ENCODE assay signal across 26 cellular contexts in genomic region chr1:195761102-195761501, GRCh38.
"Had no signal": no experiment of that assay in that cellular context is flagged by ENCODE, and none has a peak within 500 bp of the region (broad histone marks: within the 10 kb centered on the region; RNA-seq: fewer than 3 reads in every experiment).

No MANE protein-coding gene starts in this region.

- H3K27ac Mint-ChIP-seq: activated naive CD4-positive, alpha-beta T cell treated with anti-CD3 and anti-CD28 coated beads, Interleukin-2, amount 50 U/mL, for 72 hours; activated T-cell treated with anti-CD3 and anti-CD28 coated beads, Interleukin-2, amount 50 U/mL, for 72 hours; nephron had no signal

- DNase-seq: activated CD4-positive, alpha-beta T cell treated with anti-CD3 and anti-CD28 coated beads for 4 hours; activated CD4-positive, alpha-beta T cell treated with anti-CD3 and anti-CD28 coated beads, Interleukin-2, amount 50 U/mL, for 4 hours; activated naive CD4-positive, alpha-beta T cell; activated T-cell treated with anti-CD3 and anti-CD28 coated beads for 4 hours; activated T-cell treated with anti-CD3 and anti-CD28 coated beads, Interleukin-2, amount 50 U/mL, for 72 hours; anterior cingulate cortex; cerebellar nuclear complex; colonic mucosa; effector CD8-positive, alpha-beta T cell; gastrocnemius medialis; glutamatergic neuron; islet precursor cell; left ventricle myocardium inferior; mucosa of descending colon; posterior cingulate gyrus; retina; spleen; stimulated activated naive CD8-positive, alpha-beta T cell treated with anti-CD3 and anti-CD28 coated beads, Interleukin-15, Interleukin-2, amounts not matched to agents 100 U/mL and 50 U/mL, for 24 hours; T-helper 1 cell; testis; transverse colon had no signal

- H3K36me3 ChIP-seq: cardiac muscle cell, colonic mucosa, gastrocnemius medialis, left ventricle myocardium inferior, spleen, transverse colon had no signal

- H3K27me3 ChIP-seq: cardiac muscle cell, colonic mucosa, gastrocnemius medialis, spleen, testis, transverse colon had no signal

- H3K36me3 Mint-ChIP-seq: activated naive CD4-positive, alpha-beta T cell treated with anti-CD3 and anti-CD28 coated beads, Interleukin-2, amount 50 U/mL, for 72 hours had no signal

- H3K27ac ChIP-seq: cardiac muscle cell, colonic mucosa, gastrocnemius medialis, left ventricle myocardium inferior, spleen, testis, transverse colon, VCaP had no signal

- H3K9me3 ChIP-seq: colonic mucosa, gastrocnemius medialis, mucosa of descending colon, testis, transverse colon had no signal

- H3K9me3 Mint-ChIP-seq: activated T-cell treated with anti-CD3 and anti-CD28 coated beads, Interleukin-2, amount 50 U/mL, for 72 hours; nephron had no signal

- H3K4me1 Mint-ChIP-seq: nephron had no signal

- ATAC-seq: activated naive CD4-positive, alpha-beta T cell treated with anti-CD3 and anti-CD28 coated beads, Interleukin-2, amount 50 U/mL, for 72 hours; activated T-cell treated with anti-CD3 and anti-CD28 coated beads, Interleukin-2, amount 50 U/mL, for 72 hours; gastrocnemius medialis; mucosa of descending colon; stimulated activated naive CD8-positive, alpha-beta T cell treated with anti-CD3 and anti-CD28 coated beads, Interleukin-15, Interleukin-2, amounts not matched to agents 100 U/mL and 50 U/mL, for 24 hours had no signal

- H3K4me1 ChIP-seq: colonic mucosa, gastrocnemius medialis, left ventricle myocardium inferior, spleen, testis, transverse colon had no signal

- H3K4me3 Mint-ChIP-seq: activated T-cell treated with anti-CD3 and anti-CD28 coated beads, Interleukin-2, amount 50 U/mL, for 72 hours; nephron had no signal

- H3K4me3 ChIP-seq: cardiac muscle cell, colonic mucosa, gastrocnemius medialis, left ventricle myocardium inferior, lung, mucosa of descending colon, spleen, testis, transverse colon had no signal
